Comparison of ENCODE assay signal across 8 cellular contexts in genomic region chr19:14090509-14091085, GRCh38. TPM values are rescaled to one million over a fixed set of nuclear protein-coding genes. Genes with fewer than 3 reads are reported as not detected.
DNase-seq lines count a peak whose midpoint lies in the region; ATAC-seq lines count a peak whose summit lies in the region.

Gene SAMD1, minus strand, starts transcription at chr19:14090751.

- DNase-seq in A172 (ENCODE audit: low spot score), result peak; percentile 49
- peak; percentile 88 for DNase-seq in NCI-H82 treated with DMSO at 0.1 percent for 48 hours (lab: John Stamatoyannopoulos, UW; ENCODE audit: unreplicated experiment)
- peak; percentile 92 for DNase-seq in activated CD8-positive, alpha-beta T cell treated with anti-CD3 and anti-CD28 coated beads, Interleukin-2, amount 10 ng/mL, durations not matched to agents 7 days and 5 days
- DNase-seq in effector memory CD8-positive, alpha-beta T cell, result peak; percentile 61 to 68 (median 64)
- DNase-seq in medulla oblongata (ENCODE audit: extremely low spot score), result peak; percentile 89
- peak; percentile 70 to 77 (median 75) for DNase-seq in stimulated activated CD4-positive, alpha-beta T cell treated with anti-CD3 and anti-CD28 coated beads, TNF-alpha, amount 100 ng/mL, for 1 hour (ENCODE audit: low read depth in 3 of 3, low spot score in 1 of 3)

- POLR2A ChIA-PET in activated CD8-positive, alpha-beta T cell treated with anti-CD3 and anti-CD28 coated beads, Interleukin-2, amount 10 ng/mL, durations not matched to agents 7 days and 5 days (lab: Charles Lee), result interaction anchor here (1.0 to 1.6 kb wide), 2 partner anchors 9 to 46 kb away, joined by 3 to 7 read pairs; partner anchors contain the start of gene ASF1B

- ATAC-seq in GM18867 (IDR thresholded peaks at IDR 0.05; ENCODE audit: unreplicated experiment) (peak; percentile 32), HG03159 (IDR thresholded peaks at IDR 0.05; ENCODE audit: unreplicated experiment) (peak; percentile 40)
- ATAC-seq in activated CD8-positive, alpha-beta T cell treated with anti-CD3 and anti-CD28 coated beads, Interleukin-2, amount 10 ng/mL, durations not matched to agents 7 days and 5 days, result peak; percentile 66
- ATAC-seq in effector memory CD8-positive, alpha-beta T cell (replicated peaks), result peak; percentile 67

- H3K27me3 Mint-ChIP-seq in activated CD8-positive, alpha-beta T cell treated with anti-CD3 and anti-CD28 coated beads, Interleukin-2, amount 10 ng/mL, durations not matched to agents 7 days and 5 days (ENCODE audit: low read depth), result no peaks in the 10 kb centered on the region
- no peaks in the 10 kb centered on the region for H3K27me3 Mint-ChIP-seq in effector memory CD8-positive, alpha-beta T cell

- H3K4me3 Mint-ChIP-seq in activated CD8-positive, alpha-beta T cell treated with anti-CD3 and anti-CD28 coated beads, Interleukin-2, amount 10 ng/mL, durations not matched to agents 7 days and 5 days, result peak within 1 kb of the TSS; percentile 93
- H3K4me3 Mint-ChIP-seq in effector memory CD8-positive, alpha-beta T cell, result peak within 1 kb of the TSS; percentile 91 to 98

- peaks cover 33% of the 10 kb centered on the region for H3K36me3 Mint-ChIP-seq in activated CD8-positive, alpha-beta T cell treated with anti-CD3 and anti-CD28 coated beads, Interleukin-2, amount 10 ng/mL, durations not matched to agents 7 days and 5 days (ENCODE audit: low read depth)
- peaks cover 33% of the 10 kb centered on the region for H3K36me3 Mint-ChIP-seq in effector memory CD8-positive, alpha-beta T cell (ENCODE audit: insufficient read depth)

- H3K27ac Mint-ChIP-seq in activated CD8-positive, alpha-beta T cell treated with anti-CD3 and anti-CD28 coated beads, Interleukin-2, amount 10 ng/mL, durations not matched to agents 7 days and 5 days, result peak within 1 kb of the TSS; percentile 96
- peak within 1 kb of the TSS; percentile 88 to 97 for H3K27ac Mint-ChIP-seq in effector memory CD8-positive, alpha-beta T cell

- CTCF ChIA-PET in activated CD8-positive, alpha-beta T cell treated with anti-CD3 and anti-CD28 coated beads, Interleukin-2, amount 10 ng/mL, durations not matched to agents 7 days and 5 days (lab: Charles Lee), result interaction anchor here (1.3 to 1.7 kb wide), 3 partner anchors 17 to 208 kb away, joined by 3 to 11 read pairs (median 5); partner anchors contain the start of gene ASF1B

- peaks cover 24% of the 10 kb centered on the region for H3K4me1 Mint-ChIP-seq in activated CD8-positive, alpha-beta T cell treated with anti-CD3 and anti-CD28 coated beads, Interleukin-2, amount 10 ng/mL, durations not matched to agents 7 days and 5 days (ENCODE audit: low read depth)
- peaks cover 13 to 14% of the 10 kb centered on the region in 2 donors for H3K4me1 Mint-ChIP-seq in effector memory CD8-positive, alpha-beta T cell (ENCODE audit: low read depth in 2 of 2)

- peaks cover 7% of the 10 kb centered on the region for H3K9me3 Mint-ChIP-seq in activated CD8-positive, alpha-beta T cell treated with anti-CD3 and anti-CD28 coated beads, Interleukin-2, amount 10 ng/mL, durations not matched to agents 7 days and 5 days (ENCODE audit: insufficient read depth)
- H3K9me3 Mint-ChIP-seq in effector memory CD8-positive, alpha-beta T cell, result no peaks in the 10 kb centered on the region

RNA-seq across cellular contexts. Expression of gene SAMD1, which starts in this region (rescaled TPM):
- 25.2 and 36.0 TPM in 2 replicates for total RNA-seq in A172 (2014; rRNA removed; shearing (Covaris generic))
- total RNA-seq in activated CD8-positive, alpha-beta T cell treated with anti-CD3 and anti-CD28 coated beads, Interleukin-2, amount 10 ng/mL, durations not matched to agents 7 days and 5 days, result 10 to 100 TPM; 72.0 to 76.1 TPM

Comparison
In these comparisons a context has a peak if more than half of its experiments do, and no peak if none do; other contexts are left out.
1. Peak in every context shown above with its lines: DNase-seq and ATAC-seq.